In genomic region chr16:67726106-67727034, GRCh38 we compare ENCODE assay signal across 2 cellular contexts.
A peak's percentile ranks its signal among the peaks of the same experiment; 100 is the strongest.
TF ChIP-seq lines count a peak whose summit lies in the region.

No MANE protein-coding gene starts in this region.

TF ChIP-seq in HEK293, 187 proteins besides CTCF, POLR2A, EP300 and RAD21:
- TF ChIP-seq SP3 (tag by site-specific recombination; IDR thresholded peaks at IDR 0.05): no peak
- no peak for TF ChIP-seq ZNF350 (tag by site-specific recombination; IDR thresholded peaks at IDR 0.05)
- peak; percentile 44 for TF ChIP-seq PRDM1 (tag by site-specific recombination; IDR thresholded peaks at IDR 0.05)
- no peak for TF ChIP-seq ZNF830 (tag by site-specific recombination; IDR thresholded peaks at IDR 0.05; ENCODE audit: low read depth)
- peak; percentile 35; the same call in 1 of the 2 replicates for TF ChIP-seq MYNN (tag by site-specific recombination; IDR thresholded peaks at IDR 0.05; ENCODE audit: borderline replicate concordance)
- no peak for TF ChIP-seq SCRT2 (tag by site-specific recombination; IDR thresholded peaks at IDR 0.05)
- TF ChIP-seq ZNF529 (tag by site-specific recombination; IDR thresholded peaks at IDR 0.05; ENCODE audit: insufficient replicate concordance): no peak
TF ChIP-seq in HEK293: peak in this region for 2.

TF ChIP-seq in endothelial cell of umbilical vein, 7 proteins besides CTCF, POLR2A, EP300 and RAD21:
- TF ChIP-seq FOS (IDR thresholded peaks at IDR 0.05; ENCODE audit: borderline replicate concordance, insufficient read depth, low read length) (no peak), MAX (IDR thresholded peaks at IDR 0.05; ENCODE audit: insufficient read depth, insufficient read length) (no peak), MYC (IDR thresholded peaks at IDR 0.05; ENCODE audit: low read depth, low read length) (no peak), EZH2 (IDR thresholded peaks at IDR 0.05; ENCODE audit: borderline replicate concordance, low read depth, low read length, severe bottlenecking) (no peak), POLR2AphosphoS5 (IDR thresholded peaks at IDR 0.05; ENCODE audit: insufficient read depth, low read depth, low read length) (no peak), GATA2 (IDR thresholded peaks at IDR 0.05; ENCODE audit: insufficient read depth, insufficient read length, low read depth, low read length) (no peak), JUN (IDR thresholded peaks at IDR 0.05; ENCODE audit: borderline replicate concordance, insufficient read depth, insufficient read length, low read depth) (no peak)
